ENCODE assay signal across 22 cellular contexts in the genomic region with DNA sequence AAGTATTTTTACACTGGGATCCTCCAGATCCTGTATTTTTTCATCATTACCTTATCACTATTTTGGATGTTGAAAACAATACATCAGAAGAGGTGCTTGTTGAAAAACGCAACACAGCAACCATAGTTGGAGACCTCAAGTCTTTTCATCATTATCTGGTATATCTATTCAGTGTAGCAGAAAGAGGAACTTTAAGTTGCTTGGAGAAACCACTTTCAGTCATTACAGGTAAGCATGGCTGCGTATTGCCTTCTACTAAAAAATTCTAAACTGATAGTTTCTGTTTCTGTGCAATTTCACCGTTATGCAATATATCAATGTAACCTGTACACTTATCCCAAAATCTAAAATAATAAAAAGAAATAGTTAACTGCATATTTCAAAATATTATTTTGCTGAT. TPM values are rescaled to one million over a fixed set of nuclear protein-coding genes. Genes with fewer than 3 reads are reported as not detected.
DNase-seq lines count a peak whose midpoint lies in the region; ATAC-seq, FAIRE-seq and TF ChIP-seq lines count a peak whose summit lies in the region.
"Had no signal": no experiment of that assay in that cellular context is flagged by ENCODE, and none has a peak within 500 bp of the region (broad histone marks: within the 10 kb centered on the region; RNA-seq: fewer than 3 reads in every experiment).

No MANE protein-coding gene starts in this region.

- ATAC-seq in GM19035 (IDR thresholded peaks at IDR 0.05; ENCODE audit: unreplicated experiment) (peak; percentile 53), HG02938 (IDR thresholded peaks at IDR 0.05; ENCODE audit: unreplicated experiment) (peak; percentile 51), HG03565 (IDR thresholded peaks at IDR 0.05; ENCODE audit: unreplicated experiment) (peak; percentile 48)
- ATAC-seq: activated T-cell treated with anti-CD3 and anti-CD28 coated beads, Interleukin-2, amount 50 U/mL, for 72 hours; effector memory CD8-positive, alpha-beta T cell had no signal

- DNase-seq in GM12892 (ENCODE audit: insufficient read length): no peak
- no peak for DNase-seq in HuH-7 (ENCODE audit: low spot score)
- DNase-seq in HuH-7.5 (ENCODE audit: low spot score): no peak
- DNase-seq in NCI-H82 treated with DMSO at 0.1 percent for 48 hours (lab: John Stamatoyannopoulos, UW; ENCODE audit: unreplicated experiment): no peak
- DNase-seq in cerebellum (ENCODE audit: low spot score): no peak
- DNase-seq: activated CD4-positive, alpha-beta T cell treated with anti-CD3 and anti-CD28 coated beads, Interleukin-2, amount 50 U/mL, for 4 hours; activated naive CD4-positive, alpha-beta T cell treated with anti-CD3 and anti-CD28 coated beads, Interleukin-2, amount 10 ng/mL, durations not matched to agents 7 days and 5 days; effector memory CD8-positive, alpha-beta T cell; glutamatergic neuron; islet precursor cell; left ventricle myocardium inferior; posterior cingulate gyrus; right cardiac atrium; Right ventricle myocardium superior; spleen; stimulated activated CD4-positive, alpha-beta T cell treated with anti-CD3 and anti-CD28 coated beads, Interleukin-2, amount 100 ng/mL, for 48 hours had no signal

- no peak for TF ChIP-seq POLR2A in GM12892 (IDR thresholded peaks at IDR 0.05; ENCODE audit: low read depth, low read length)

- FAIRE-seq in GM12892 (lab: Jason Lieb, UNC): peak; percentile 65
- FAIRE-seq: bronchial epithelial cell had no signal

RNA-seq across cellular contexts. Expression of gene PTPRQ, which starts 32.2 kb away (rescaled TPM):
- not detected for polyA plus RNA-seq in GM12892 (2012; ENCODE audit: missing spikeins)
- total RNA-seq in cerebellum: 0.73 TPM
- total RNA-seq: activated T-cell treated with anti-CD3 and anti-CD28 coated beads, Interleukin-2, amount 50 U/mL, for 72 hours; bronchial epithelial cell; G401 had no signal
